ENCODE assay signal across 21 cellular contexts in the genomic region with DNA sequence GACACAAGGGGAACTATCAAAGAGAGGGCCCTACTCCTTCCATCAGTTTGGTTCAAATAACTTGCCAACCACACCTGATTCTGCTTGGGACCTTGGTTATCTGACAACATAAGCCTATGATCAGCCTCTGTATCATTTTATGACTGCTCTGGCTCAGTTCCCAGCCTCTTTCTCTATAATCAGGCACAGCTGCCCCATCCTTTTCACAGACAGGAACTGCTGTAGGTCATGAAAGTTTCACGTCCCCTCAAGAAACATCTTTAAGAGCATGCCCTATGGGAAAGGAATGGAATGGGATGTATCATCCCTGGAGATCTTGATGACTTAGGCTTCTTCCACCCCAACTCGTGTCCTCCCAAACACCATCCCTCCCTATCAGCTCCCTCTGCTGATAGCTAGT.
DNase-seq lines count a peak whose midpoint lies in the region; ATAC-seq and TF ChIP-seq lines count a peak whose summit lies in the region.
"Had no signal": no experiment of that assay in that cellular context is flagged by ENCODE, and none has a peak within 500 bp of the region (broad histone marks: within the 10 kb centered on the region; RNA-seq: fewer than 3 reads in every experiment).

No MANE protein-coding gene starts in this region.

- DNase-seq in EH (ENCODE audit: low read depth) (peak; percentile 81), LHCN-M2 (ENCODE audit: low read depth) (peak; percentile 2), fibroblast of gingiva (ENCODE audit: low read depth) (peak; percentile 5), suprapubic skin (ENCODE audit: low spot score in 2 of 2) (no peak), nephron progenitor cell (no peak), NCI-H2171 (lab: John Stamatoyannopoulos, UW) (no peak)
- DNase-seq: CD4-positive, CD25-positive, alpha-beta regulatory T cell; COR-L47; GF-D8; NCI-H1436; NCI-H1930; NCI-H345; NCI-H69; Peyer's patch; T-cell had no signal

- H3K9me3 Mint-ChIP-seq in nephron progenitor cell: peaks cover 4% of the 10 kb centered on the region
- H3K9me3 Mint-ChIP-seq: CD4-positive, CD25-positive, alpha-beta regulatory T cell; T-cell had no signal

- H3K4me3 Mint-ChIP-seq in nephron progenitor cell: no peak overlapping the region
- H3K4me3 Mint-ChIP-seq: B cell; CD4-positive, CD25-positive, alpha-beta regulatory T cell; T-cell had no signal

- no peaks in the 10 kb centered on the region for H3K36me3 ChIP-seq in suprapubic skin
- H3K36me3 ChIP-seq: Peyer's patch had no signal

- no peak for TF ChIP-seq CTCF in suprapubic skin (IDR thresholded peaks at IDR 0.05)
- TF ChIP-seq CTCF in nephron progenitor cell (IDR thresholded peaks at IDR 0.05): no peak

- H3K36me3 Mint-ChIP-seq in nephron progenitor cell (ENCODE audit: low read depth): no peaks in the 10 kb centered on the region
- H3K36me3 Mint-ChIP-seq: CD4-positive, CD25-positive, alpha-beta regulatory T cell; T-cell had no signal

- no peak overlapping the region for H3K27ac ChIP-seq in suprapubic skin
- H3K27ac ChIP-seq: HL-60, KMS-11, Peyer's patch, SK-N-MC had no signal

- no peak overlapping the region for H3K4me3 ChIP-seq in suprapubic skin
- H3K4me3 ChIP-seq: Peyer's patch, SK-N-MC had no signal

- no peak overlapping the region for H3K27ac Mint-ChIP-seq in nephron progenitor cell
- H3K27ac Mint-ChIP-seq: B cell; CD4-positive, CD25-positive, alpha-beta regulatory T cell; T-cell had no signal

- no peak for TF ChIP-seq EP300 in suprapubic skin (IDR thresholded peaks at IDR 0.05)

- H3K27me3 ChIP-seq in suprapubic skin: no peaks in the 10 kb centered on the region
- H3K27me3 ChIP-seq: Peyer's patch had no signal

- H3K9me3 ChIP-seq in suprapubic skin: no peaks in the 10 kb centered on the region
- H3K9me3 ChIP-seq: Peyer's patch had no signal

- no peak for TF ChIP-seq POLR2A in suprapubic skin (IDR thresholded peaks at IDR 0.05)

- H3K4me1 Mint-ChIP-seq in nephron progenitor cell: no peaks in the 10 kb centered on the region
- H3K4me1 Mint-ChIP-seq: B cell; CD4-positive, CD25-positive, alpha-beta regulatory T cell; T-cell had no signal

- 29% methylated on average over 2 of the region's 2 CpGs for WGBS in suprapubic skin

- H3K4me1 ChIP-seq in suprapubic skin: no peaks in the 10 kb centered on the region
- H3K4me1 ChIP-seq: Peyer's patch had no signal

- no peaks in the 10 kb centered on the region for H3K27me3 Mint-ChIP-seq in nephron progenitor cell (ENCODE audit: low read depth, poor library complexity)
- H3K27me3 Mint-ChIP-seq: B cell; CD4-positive, CD25-positive, alpha-beta regulatory T cell had no signal

- no peak for ATAC-seq in GM18907 (IDR thresholded peaks at IDR 0.05; ENCODE audit: unreplicated experiment)
- ATAC-seq: Right ventricle myocardium inferior, T-cell had no signal

Comparison
In these comparisons a context has a peak if more than half of its experiments do, and no peak if none do; other contexts are left out.
1. DNase-seq: peak in EH (single experiment), LHCN-M2 (single experiment) and fibroblast of gingiva (single experiment); none in suprapubic skin (0 of 2), nephron progenitor cell (single experiment) and NCI-H2171 (single experiment).